11 cellular contexts compared by ENCODE assay signal in the genomic region with DNA sequence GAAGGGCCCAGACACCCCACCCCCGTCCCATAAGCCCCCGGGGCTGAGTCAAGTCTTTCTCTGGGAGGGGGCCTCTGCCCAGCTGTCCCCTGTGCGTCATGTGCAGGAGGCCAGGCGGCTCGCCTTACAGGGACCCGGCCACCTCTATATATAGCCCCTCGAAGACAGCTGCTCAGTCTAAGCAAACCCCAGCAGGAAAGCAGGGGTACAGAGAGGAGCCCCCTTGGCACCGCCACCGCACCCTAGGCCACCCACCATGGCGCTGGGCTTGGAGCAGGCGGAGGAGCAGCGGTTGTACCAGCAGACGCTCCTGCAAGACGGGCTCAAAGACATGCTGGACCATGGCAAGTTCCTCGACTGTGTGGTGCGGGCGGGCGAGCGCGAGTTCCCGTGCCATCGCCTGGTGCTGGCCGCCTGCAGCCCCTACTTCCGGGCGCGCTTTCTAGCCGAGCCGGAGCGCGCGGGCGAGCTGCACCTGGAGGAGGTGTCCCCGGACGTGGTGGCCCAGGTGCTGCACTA. TPM values are rescaled to one million over a fixed set of nuclear protein-coding genes. Genes with fewer than 3 reads are reported as not detected.
DNase-seq lines count a peak whose midpoint lies in the region; ATAC-seq, FAIRE-seq and TF ChIP-seq lines count a peak whose summit lies in the region.
"Had no signal": no experiment of that assay in that cellular context is flagged by ENCODE, and none has a peak within 500 bp of the region (broad histone marks: within the 10 kb centered on the region; RNA-seq: fewer than 3 reads in every experiment).

A gene with protein sequence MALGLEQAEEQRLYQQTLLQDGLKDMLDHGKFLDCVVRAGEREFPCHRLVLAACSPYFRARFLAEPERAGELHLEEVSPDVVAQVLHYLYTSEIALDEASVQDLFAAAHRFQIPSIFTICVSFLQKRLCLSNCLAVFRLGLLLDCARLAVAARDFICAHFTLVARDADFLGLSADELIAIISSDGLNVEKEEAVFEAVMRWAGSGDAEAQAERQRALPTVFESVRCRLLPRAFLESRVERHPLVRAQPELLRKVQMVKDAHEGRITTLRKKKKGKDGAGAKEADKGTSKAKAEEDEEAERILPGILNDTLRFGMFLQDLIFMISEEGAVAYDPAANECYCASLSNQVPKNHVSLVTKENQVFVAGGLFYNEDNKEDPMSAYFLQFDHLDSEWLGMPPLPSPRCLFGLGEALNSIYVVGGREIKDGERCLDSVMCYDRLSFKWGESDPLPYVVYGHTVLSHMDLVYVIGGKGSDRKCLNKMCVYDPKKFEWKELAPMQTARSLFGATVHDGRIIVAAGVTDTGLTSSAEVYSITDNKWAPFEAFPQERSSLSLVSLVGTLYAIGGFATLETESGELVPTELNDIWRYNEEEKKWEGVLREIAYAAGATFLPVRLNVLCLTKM (plus strand): TSS at position 175 of the 519 bp plus-strand sequence. CDS start 82 bp downstream, at position 257.

- no peak for FAIRE-seq in frontal cortex (lab: Jason Lieb, UNC)

- no peak within 1 kb of the TSS for H3K27ac ChIP-seq in HCT116 (ENCODE audit: low read depth, low read length)
- H3K27ac ChIP-seq in right cardiac atrium (ENCODE audit: low read length), result peak within 1 kb of the TSS; percentile 55
- H3K27ac ChIP-seq in spleen, result no peak within 1 kb of the TSS

- TF ChIP-seq RAD21 in HCT116 (IDR thresholded peaks at IDR 0.05; ENCODE audit: low read depth), result no peak

- H3K4me3 ChIP-seq in HCT116 (replicated peaks in 1 of 2; ENCODE audit: low read depth in 1 of 2, low read length in 2 of 2) (peak within 1 kb of the TSS in 1 of 2 experiments; percentile 39; a peak in 1 of 4 replicates), adipocyte (ENCODE audit: low read length) (peak within 1 kb of the TSS; percentile 57), right cardiac atrium (ENCODE audit: low read length) (no peak within 1 kb of the TSS), spleen (peak within 1 kb of the TSS in 1 of 8 donors; percentile 32)

- POLR2A ChIA-PET in HCT116 (lab: Charles Lee), result no interaction called here

- TF ChIP-seq POLR2A in HCT116 (IDR thresholded peaks at IDR 0.05; ENCODE audit: borderline replicate concordance, extremely low read depth, insufficient read depth, insufficient read length) (no peak), spleen (IDR thresholded peaks at IDR 0.05) (no peak)

- 51% methylated on average over 34 of the region's 34 CpGs for WGBS in right cardiac atrium
- 17 to 79% (median 48%) methylated on average over 1 to 34 of the region's 34 CpGs for WGBS in spleen, 5 donors

- H3K36me3 ChIP-seq in HCT116 (ENCODE audit: control insufficient read depth in 1 of 2, insufficient read depth in 2 of 2, low read length in 2 of 2), result no peaks in the 10 kb centered on the region
- H3K36me3 ChIP-seq in adipocyte (ENCODE audit: control insufficient read depth, insufficient read depth, low read length, severe bottlenecking), result no peaks in the 10 kb centered on the region
- no peaks in the 10 kb centered on the region for H3K36me3 ChIP-seq in spleen

- peak within 1 kb of the TSS; percentile 73 for H3K4me2 ChIP-seq in HCT116 (ENCODE audit: low read length)

- H4K20me1 ChIP-seq in HCT116 (ENCODE audit: insufficient read depth), result no peaks in the 10 kb centered on the region

- no peak within 1 kb of the TSS for H2AFZ ChIP-seq in HCT116 (ENCODE audit: low read depth, low read length, poor library complexity, severe bottlenecking)

- ATAC-seq in HCT116, result no peak
- peak in 1 of 2 donors; percentile 3 for ATAC-seq in right cardiac atrium

- TF ChIP-seq CTCF in HCT116 (IDR thresholded peaks at IDR 0.05 in 2 of 3, conservative IDR thresholded peaks at IDR 0.05 in 1 of 3; ENCODE audit: borderline replicate concordance in 1 of 3, insufficient read depth in 1 of 3, low read depth in 2 of 3, low read length in 2 of 3) (no peak), spleen (IDR thresholded peaks at IDR 0.05 in 8 of 11, conservative IDR thresholded peaks at IDR 0.05 in 3 of 11) (no peak)

- H3K79me2 ChIP-seq in HCT116 (ENCODE audit: insufficient read depth, low read length), result no peaks in the 10 kb centered on the region

- RAD21 ChIA-PET in HCT116 (lab: Charles Lee; ENCODE audit: low non-redundant PET in 1 of 2, low total read pairs in 2 of 2, uncharacterized antibody in 2 of 2, unreplicated experiment in 2 of 2), result no interaction called here

- CTCF ChIA-PET in HCT116 (lab: Charles Lee), result no interaction called here

- H3K9ac ChIP-seq in HCT116 (ENCODE audit: low read length), result no peak within 1 kb of the TSS
- no peak within 1 kb of the TSS for H3K9ac ChIP-seq in adipocyte (ENCODE audit: low read length)

- no peak for DNase-seq in HCT116 (ENCODE audit: low read depth, low spot score)
- no peak for DNase-seq in adipocyte (ENCODE audit: low read depth)
- peak; percentile 12 to 55 (median 40) for DNase-seq in right cardiac atrium
- DNase-seq in spleen, result peak; percentile 53
- no peak for DNase-seq in frontal cortex (ENCODE audit: low spot score in 2 of 2)
- DNase-seq in activated CD4-positive, CD25-positive, alpha-beta regulatory T cell (lab: John Stamatoyannopoulos, UW), result no peak
- no peak for DNase-seq in SW480 (ENCODE audit: low spot score)
- DNase-seq: DMS53, NCI-H510A had no signal

- H3K9me3 ChIP-seq in HCT116 (ENCODE audit: control insufficient read depth in 1 of 2, insufficient read depth in 1 of 2, low read depth in 1 of 2, low read length in 2 of 2) (no peaks in the 10 kb centered on the region), adipocyte (ENCODE audit: control insufficient read depth, low read length) (no peaks in the 10 kb centered on the region), right cardiac atrium (ENCODE audit: control insufficient read depth, low read length) (no peaks in the 10 kb centered on the region), spleen (no peaks in the 10 kb centered on the region)

- H3K4me1 ChIP-seq in HCT116 (ENCODE audit: control insufficient read depth in 1 of 2, insufficient read depth in 2 of 2, low read length in 2 of 2) (peaks cover 3 to 23% of the 10 kb centered on the region in 2 experiments; a peak in 3 of 4 replicates), adipocyte (ENCODE audit: control insufficient read depth, insufficient read depth, low read length) (peaks cover 21% of the 10 kb centered on the region), right cardiac atrium (ENCODE audit: control insufficient read depth, insufficient read depth, low read length) (no peaks in the 10 kb centered on the region), spleen (peaks cover 0 to 10% (median 3%) of the 10 kb centered on the region in 6 donors)

- no TSS peak for BruUV-seq in HCT116 (replicated peaks; lab: Mats Ljungman, UMichigan)

- H3K9me2 ChIP-seq in HCT116 (ENCODE audit: insufficient read depth), result no peaks in the 10 kb centered on the region

- intact Hi-C loops in HCT116 (cut with micrococcal nuclease), result no loop called here
- intact Hi-C loops in right cardiac atrium (cut with DNase I), result no loop called here
- intact Hi-C loops in spleen (cut with DNase I; ENCODE audit: low total_unique reads), result no loop called here

- H3K27me3 ChIP-seq in HCT116 (ENCODE audit: insufficient read depth, low read length) (no peaks in the 10 kb centered on the region), adipocyte (replicated peaks; ENCODE audit: control insufficient read depth, insufficient read depth, low read length) (peaks cover 26% of the 10 kb centered on the region), right cardiac atrium (ENCODE audit: control insufficient read depth, insufficient read depth) (no peaks in the 10 kb centered on the region), spleen (replicated peaks in 1 of 7) (peaks cover 0 to 47% (median 12%) of the 10 kb centered on the region in 7 donors)

TF ChIP-seq in HCT116, 20 proteins besides CTCF, POLR2A, EP300 and RAD21:
- no peak for TF ChIP-seq TCF7L2 (IDR thresholded peaks at IDR 0.05; ENCODE audit: borderline replicate concordance, extremely low read depth, insufficient read depth, insufficient read length)
- TF ChIP-seq EZH2phosphoT487 (IDR thresholded peaks at IDR 0.05; ENCODE audit: borderline replicate concordance), result no peak

RNA-seq across cellular contexts. Expression of the gene that starts here (rescaled TPM):
- total RNA-seq in HCT116 (2021; ENCODE audit: unreplicated experiment) (not detected), right cardiac atrium (1 to 10 TPM in 1 of 4 donors, under 1 TPM in 3; 0.09 to 1.6 (median 0.40) TPM), spleen (not detected), frontal cortex (0.41 TPM)
- polyA plus RNA-seq in HCT116 (2012), result not detected in 2 replicates
- polyA plus RNA-seq in right cardiac atrium (0.29 TPM), spleen (under 1 TPM in 2 of 3 donors, not detected in 1; 0.03 to 0.17 TPM)
- total RNA-seq: dermis microvascular lymphatic vessel endothelial cell, mononuclear cell had no signal

Comparison
In these comparisons a context has a peak if more than half of its experiments do, and no peak if none do; other contexts are left out.
1. Peak in DNase-seq in spleen; RNA of the gene not detected or under 1 TPM.
2. DNase-seq: peak in right cardiac atrium (3 of 3); none in HCT116 (single experiment), adipocyte (single experiment), frontal cortex (0 of 2), activated CD4-positive, CD25-positive, alpha-beta regulatory T cell (0 of 4) and SW480 (single experiment).